ENCODE assay signal across 8 cellular contexts in genomic region chr18:35376393-35376741, GRCh38. TPM values are rescaled to one million over a fixed set of nuclear protein-coding genes. Genes with fewer than 3 reads are reported as not detected.
DNase-seq lines count a peak whose midpoint lies in the region; ATAC-seq and TF ChIP-seq lines count a peak whose summit lies in the region.

No MANE protein-coding gene starts in this region.

- H3K27ac Mint-ChIP-seq in progenitor cell of endocrine pancreas = peak overlapping the region; percentile 92

- H3K4me1 Mint-ChIP-seq in activated T-cell treated with anti-CD3 and anti-CD28 coated beads, Interleukin-2, amount 50 U/mL, for 4 hours (ENCODE audit: low read depth) = peaks cover 10% of the 10 kb centered on the region
- H3K4me1 Mint-ChIP-seq in progenitor cell of endocrine pancreas (ENCODE audit: low read depth) = peaks cover 8% of the 10 kb centered on the region

- H3K36me3 Mint-ChIP-seq in activated T-cell treated with anti-CD3 and anti-CD28 coated beads, Interleukin-2, amount 50 U/mL, for 4 hours (ENCODE audit: insufficient read depth) = peaks cover 2% of the 10 kb centered on the region
- H3K36me3 Mint-ChIP-seq in progenitor cell of endocrine pancreas (ENCODE audit: insufficient read depth) = peaks cover 1% of the 10 kb centered on the region

- no peak for TF ChIP-seq CTCF in GM13977 (IDR thresholded peaks at IDR 0.05; ENCODE audit: extremely low read depth, insufficient read depth, missing control alignments)
- no peak for TF ChIP-seq CTCF in progenitor cell of endocrine pancreas (IDR thresholded peaks at IDR 0.05; ENCODE audit: unreplicated experiment)

- H3K4me3 Mint-ChIP-seq in activated T-cell treated with anti-CD3 and anti-CD28 coated beads, Interleukin-2, amount 50 U/mL, for 4 hours = peak overlapping the region; percentile 81
- H3K4me3 Mint-ChIP-seq in progenitor cell of endocrine pancreas (ENCODE audit: low read depth) = peak overlapping the region; percentile 82

- no peaks in the 10 kb centered on the region for H3K9me3 Mint-ChIP-seq in activated T-cell treated with anti-CD3 and anti-CD28 coated beads, Interleukin-2, amount 50 U/mL, for 4 hours
- peaks cover 2% of the 10 kb centered on the region for H3K9me3 Mint-ChIP-seq in progenitor cell of endocrine pancreas (ENCODE audit: low read depth)

- DNase-seq in GM13977 (ENCODE audit: low spot score) (peak; percentile 62), Kasumi-1 (lab: John Stamatoyannopoulos, UW) (peak; percentile 8 to 32), head of caudate nucleus (peak in 26 of 42 donors; percentile 3 to 52 (median 18)), progenitor cell of endocrine pancreas (ENCODE audit: low spot score, unreplicated experiment) (peak; percentile 13), HCEC 1CT (no peak)
- DNase-seq in activated T-cell treated with anti-CD3 and anti-CD28 coated beads, Interleukin-2, amount 50 U/mL, for 4 hours = no peak
- DNase-seq in stimulated activated CD4-positive, alpha-beta T cell treated with anti-CD3 and anti-CD28 coated beads, Interleukin-1b, Interleukin-23, amount 100 ng/mL, for 48 hours = no peak

- H3K27me3 Mint-ChIP-seq in activated T-cell treated with anti-CD3 and anti-CD28 coated beads, Interleukin-2, amount 50 U/mL, for 4 hours (ENCODE audit: low read depth) = no peaks in the 10 kb centered on the region
- peaks cover 15% of the 10 kb centered on the region for H3K27me3 Mint-ChIP-seq in progenitor cell of endocrine pancreas

- intact Hi-C loops in head of caudate nucleus (cut with DNase I) = no loop called here

- peak; percentile 59 for ATAC-seq in GM21786 (IDR thresholded peaks at IDR 0.05; ENCODE audit: unreplicated experiment)
- ATAC-seq in activated T-cell treated with anti-CD3 and anti-CD28 coated beads, Interleukin-2, amount 50 U/mL, for 4 hours = peak; percentile 54 to 56

- in situ Hi-C loops in GM13977 (cut with MboI; ENCODE audit: low pct_unique_long_range_greater_than_20kb, low sequenced_read_pairs, unreplicated experiment) = loop anchor here (10.0 to 25.0 kb wide), 2 partner anchors 152 to 911 kb away; partner anchors contain the start of gene FHOD3

RNA-seq across cellular contexts. Expression of gene ZNF396, which starts 0.8 kb away (rescaled TPM):
- total RNA-seq in activated T-cell treated with anti-CD3 and anti-CD28 coated beads, Interleukin-2, amount 50 U/mL, for 4 hours = under 1 TPM; 0.20 to 0.49 (median 0.29) TPM
- total RNA-seq in progenitor cell of endocrine pancreas = 4.5 and 5.9 TPM in 2 replicates

RNA-seq across cellular contexts. Expression of gene ZNF24, which starts 32.1 kb away (rescaled TPM):
- total RNA-seq in activated T-cell treated with anti-CD3 and anti-CD28 coated beads, Interleukin-2, amount 50 U/mL, for 4 hours = 10 to 100 TPM; 53.5 to 61.5 (median 59.6) TPM
- 70.3 and 76.1 TPM in 2 replicates for total RNA-seq in progenitor cell of endocrine pancreas

Comparison
In these comparisons a context has a peak if more than half of its experiments do, and no peak if none do; other contexts are left out.
1. DNase-seq: peak in GM13977 (single experiment), Kasumi-1 (2 of 2), head of caudate nucleus (26 of 42) and progenitor cell of endocrine pancreas (single experiment); none in activated T-cell treated with anti-CD3 and anti-CD28 coated beads, Interleukin-2, amount 50 U/mL, for 4 hours (single experiment), HCEC 1CT (single experiment) and stimulated activated CD4-positive, alpha-beta T cell treated with anti-CD3 and anti-CD28 coated beads, Interleukin-1b, Interleukin-23, amount 100 ng/mL, for 48 hours (single experiment).